Comparison of ENCODE assay signal across 31 cellular contexts in genomic region chr1:180248176-180248575, GRCh38. TPM values are rescaled to one million over a fixed set of nuclear protein-coding genes. Genes with fewer than 3 reads are reported as not detected.
"Had no signal": no experiment of that assay in that cellular context is flagged by ENCODE, and none has a peak within 500 bp of the region (broad histone marks: within the 10 kb centered on the region; RNA-seq: fewer than 3 reads in every experiment).

No MANE protein-coding gene starts in this region.

- H2AFZ ChIP-seq: PC-9 had no signal

- H3K4me3 ChIP-seq: ascending aorta, cardiac muscle cell, MG63, PC-9, SK-N-MC had no signal

- H3K27ac Mint-ChIP-seq: activated CD4-positive, alpha-beta T cell treated with anti-CD3 and anti-CD28 coated beads, Interleukin-2, amount 10 ng/mL, durations not matched to agents 24 days and 14 days; activated CD8-positive, alpha-beta T cell treated with anti-CD3 and anti-CD28 coated beads for 36 hours; activated naive CD4-positive, alpha-beta T cell treated with anti-CD3 and anti-CD28 coated beads, Interleukin-2, amount 50 U/mL, for 24 hours; activated naive CD8-positive, alpha-beta T cell treated with anti-CD3 and anti-CD28 coated beads, Interleukin-2, amount 10 ng/mL, durations not matched to agents 7 days and 5 days; activated T-cell treated with anti-CD3 and anti-CD28 coated beads, Interleukin-2, amount 50 U/mL, for 72 hours; activated T-helper 17 cell treated with anti-CD3 and anti-CD28 coated beads, Interleukin-2, amount 50 U/mL, for 72 hours; T-helper 1 cell treated with Interleukin-12 subunit alpha and Interleukin-12 subunit beta and Interleukin-4 antibody, amounts not matched to agents 30 μg/mL and 1 μg/mL, for 36 hours; T-helper 2 cell treated with Interferon-gamma antibody and Interleukin-4, amounts not matched to agents 5 μg/mL and 100 μg/mL, for 36 hours had no signal

- H3K4me1 Mint-ChIP-seq: activated naive CD4-positive, alpha-beta T cell treated with anti-CD3 and anti-CD28 coated beads, Interleukin-2, amount 50 U/mL, for 24 hours had no signal

- H3K27me3 ChIP-seq: MG63 had no signal

- H3K27ac ChIP-seq: ascending aorta, cardiac muscle cell, RWPE1, SK-N-MC had no signal

- H3K4me3 Mint-ChIP-seq: activated CD4-positive, alpha-beta T cell treated with anti-CD3 and anti-CD28 coated beads, Interleukin-2, amount 10 ng/mL, durations not matched to agents 24 days and 14 days; activated CD8-positive, alpha-beta T cell treated with anti-CD3 and anti-CD28 coated beads for 36 hours; activated naive CD4-positive, alpha-beta T cell treated with anti-CD3 and anti-CD28 coated beads, Interleukin-2, amount 50 U/mL, for 24 hours; activated naive CD8-positive, alpha-beta T cell treated with anti-CD3 and anti-CD28 coated beads, Interleukin-2, amount 10 ng/mL, durations not matched to agents 7 days and 5 days; activated T-cell treated with anti-CD3 and anti-CD28 coated beads, Interleukin-2, amount 50 U/mL, for 72 hours; activated T-helper 17 cell treated with anti-CD3 and anti-CD28 coated beads, Interleukin-2, amount 50 U/mL, for 72 hours; T-helper 1 cell treated with Interleukin-12 subunit alpha and Interleukin-12 subunit beta and Interleukin-4 antibody, amounts not matched to agents 30 μg/mL and 1 μg/mL, for 36 hours; T-helper 2 cell treated with Interferon-gamma antibody and Interleukin-4, amounts not matched to agents 5 μg/mL and 100 μg/mL, for 36 hours had no signal

- H3K9me3 Mint-ChIP-seq: activated CD4-positive, alpha-beta T cell treated with anti-CD3 and anti-CD28 coated beads, Interleukin-2, amount 10 ng/mL, durations not matched to agents 24 days and 14 days; activated CD8-positive, alpha-beta T cell treated with anti-CD3 and anti-CD28 coated beads for 36 hours; activated naive CD4-positive, alpha-beta T cell treated with anti-CD3 and anti-CD28 coated beads, Interleukin-2, amount 50 U/mL, for 24 hours; activated naive CD8-positive, alpha-beta T cell treated with anti-CD3 and anti-CD28 coated beads, Interleukin-2, amount 10 ng/mL, durations not matched to agents 7 days and 5 days; activated T-cell treated with anti-CD3 and anti-CD28 coated beads, Interleukin-2, amount 50 U/mL, for 72 hours; activated T-helper 17 cell treated with anti-CD3 and anti-CD28 coated beads, Interleukin-2, amount 50 U/mL, for 72 hours; T-helper 1 cell treated with Interleukin-12 subunit alpha and Interleukin-12 subunit beta and Interleukin-4 antibody, amounts not matched to agents 30 μg/mL and 1 μg/mL, for 36 hours; T-helper 2 cell treated with Interferon-gamma antibody and Interleukin-4, amounts not matched to agents 5 μg/mL and 100 μg/mL, for 36 hours had no signal

- H3K36me3 ChIP-seq: ascending aorta, cardiac muscle cell, MG63 had no signal

- ATAC-seq: activated CD8-positive, alpha-beta T cell treated with anti-CD3 and anti-CD28 coated beads for 36 hours; activated T-cell treated with anti-CD3 and anti-CD28 coated beads, Interleukin-2, amount 50 U/mL, for 72 hours; activated T-helper 17 cell treated with anti-CD3 and anti-CD28 coated beads, Interleukin-2, amount 50 U/mL, for 72 hours; Right ventricle myocardium inferior had no signal

- FAIRE-seq: RCC 7860, TTC549 had no signal

- DNase-seq: activated CD4-positive, alpha-beta T cell treated with anti-CD3 and anti-CD28 coated beads, Interleukin-2, amount 10 ng/mL, durations not matched to agents 24 days and 14 days; activated CD4-positive, alpha-beta T cell treated with anti-CD3 and anti-CD28 coated beads, Interleukin-2, amount 50 U/mL, for 4 hours; activated CD8-positive, alpha-beta T cell treated with anti-CD3 and anti-CD28 coated beads for 36 hours; activated effector memory CD4-positive, alpha-beta T cell treated with anti-CD3 and anti-CD28 coated beads, Interleukin-2, amount 50 U/mL, for 16 hours; activated naive CD4-positive, alpha-beta T cell; activated naive CD8-positive, alpha-beta T cell treated with anti-CD3 and anti-CD28 coated beads, Interleukin-2, amount 10 ng/mL, durations not matched to agents 7 days and 5 days; activated T-cell treated with anti-CD3 and anti-CD28 coated beads, Interleukin-2, amount 50 U/mL, for 72 hours; amygdala; Kasumi-1; KG1; MG63; NCI-H1048; NCI-H1105 treated with DMSO at 0.1 percent for 48 hours; NCI-H1436; NCI-H1694; NCI-H1930; NCI-H2171; NCI-H524 treated with DMSO at 0.1 percent for 48 hours; PC-9 had no signal

- H3K9me3 ChIP-seq: ascending aorta, MG63 had no signal

- H3K4me1 ChIP-seq: ascending aorta had no signal

- H3K36me3 Mint-ChIP-seq: activated naive CD8-positive, alpha-beta T cell treated with anti-CD3 and anti-CD28 coated beads, Interleukin-2, amount 10 ng/mL, durations not matched to agents 7 days and 5 days had no signal

RNA-seq across cellular contexts. Expression of gene LHX4, which starts 18.1 kb away (rescaled TPM):
- total RNA-seq: activated CD4-positive, alpha-beta T cell treated with anti-CD3 and anti-CD28 coated beads, Interleukin-2, amount 10 ng/mL, durations not matched to agents 24 days and 14 days; activated CD8-positive, alpha-beta memory T cell treated with anti-CD3 and anti-CD28 coated beads for 36 hours; activated CD8-positive, alpha-beta T cell treated with anti-CD3 and anti-CD28 coated beads for 36 hours; activated naive CD8-positive, alpha-beta T cell treated with anti-CD3 and anti-CD28 coated beads, Interleukin-2, amount 10 ng/mL, durations not matched to agents 7 days and 5 days; activated T-cell treated with anti-CD3 and anti-CD28 coated beads, Interleukin-2, amount 50 U/mL, for 72 hours; ascending aorta; cardiac muscle cell; Right ventricle myocardium inferior had no signal
